In the genomic region with DNA sequence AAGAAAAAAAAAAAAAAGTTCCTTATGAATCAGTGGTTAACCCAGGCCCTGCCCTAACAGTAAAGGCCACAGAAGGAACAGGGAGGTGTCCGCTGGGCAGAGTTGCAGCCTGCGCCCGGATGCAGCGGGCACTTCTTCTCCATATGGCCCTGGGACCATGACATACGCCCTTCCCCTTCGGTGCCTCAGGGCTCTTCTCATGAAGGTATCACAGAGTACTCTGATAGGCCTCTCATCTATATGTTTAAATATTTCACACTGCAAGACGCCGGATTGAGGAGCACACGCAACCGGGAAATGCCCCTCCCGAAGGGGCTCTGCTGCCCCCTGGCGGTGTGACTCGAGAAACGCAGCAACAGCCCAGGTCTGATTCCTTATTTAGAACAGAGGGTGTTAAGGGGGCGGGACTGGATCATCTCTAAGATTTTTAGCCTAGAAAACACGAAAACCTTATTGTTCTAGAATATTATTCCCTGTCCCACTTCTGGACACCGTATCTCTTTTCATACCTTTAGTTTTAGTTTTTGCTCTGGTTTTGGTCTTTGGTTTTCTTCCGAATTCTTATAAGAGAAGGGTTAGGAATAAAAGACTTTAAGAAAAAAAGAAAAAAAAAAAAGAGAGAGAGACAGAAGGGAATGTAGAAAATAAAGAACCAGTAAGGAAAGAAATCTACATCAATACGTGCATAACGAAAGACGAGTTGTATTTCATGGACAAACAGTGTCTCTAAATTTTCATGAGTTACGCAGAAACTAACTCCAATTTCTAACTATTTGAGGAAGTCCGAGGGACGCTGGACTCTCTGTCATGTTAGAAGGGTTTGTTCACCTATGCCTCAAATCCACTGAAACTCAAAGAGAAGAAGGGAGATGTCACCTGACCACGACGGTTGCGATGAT, we compare ENCODE assay signal across 8 cellular contexts. TPM values are rescaled to one million over a fixed set of nuclear protein-coding genes. Genes with fewer than 3 reads are reported as not detected.
DNase-seq lines count a peak whose midpoint lies in the region; ATAC-seq, FAIRE-seq and TF ChIP-seq lines count a peak whose summit lies in the region.

No MANE protein-coding gene starts in this region.

- intact Hi-C loops in activated CD4-positive, alpha-beta T cell treated with anti-CD3 and anti-CD28 coated beads for 36 hours (cut with DNase I, micrococcal nuclease): loop anchor here in 1 of 2 experiments (1.0 to 5.0 kb wide), 3 partner anchors 12 to 427 kb away; a partner anchor contains a TSS

- no peaks in the 10 kb centered on the region for H3K27me3 Mint-ChIP-seq in activated CD4-positive, alpha-beta T cell treated with anti-CD3 and anti-CD28 coated beads for 36 hours

- TF ChIP-seq RAD21 in A549 (conservative IDR thresholded peaks at IDR 0.05 in 1 of 2, IDR thresholded peaks at IDR 0.05 in 1 of 2): peak; percentile 88 to 89

- TF ChIP-seq POLR2A in A549 (IDR thresholded peaks at IDR 0.05; ENCODE audit: low read length): no peak

- H3K4me3 Mint-ChIP-seq in activated CD4-positive, alpha-beta T cell treated with anti-CD3 and anti-CD28 coated beads for 36 hours: peak overlapping the region; percentile 52

- DNase-seq in A549 (ENCODE audit: low read depth in 1 of 2, low spot score in 1 of 2): peak; percentile 79 to 95
- DNase-seq in GM18507 (ENCODE audit: extremely low spot score, insufficient read length, low read depth): peak; percentile 83
- DNase-seq in NCI-H460 (ENCODE audit: extremely low read depth, low read depth): peak; percentile 73
- DNase-seq in activated CD4-positive, alpha-beta T cell treated with anti-CD3 and anti-CD28 coated beads for 36 hours: peak; percentile 94
- peak; percentile 44 to 79 for DNase-seq in cerebellar nuclear complex (lab: John Stamatoyannopoulos, UW)
- peak; percentile 78 for DNase-seq in left lobe of liver (ENCODE audit: low spot score)
- DNase-seq in stimulated activated CD4-positive, alpha-beta T cell treated with anti-CD3 and anti-CD28 coated beads, Interleukin-2, amount 100 ng/mL, for 48 hours: peak; percentile 92 to 94

- H3K4me1 ChIP-seq in A549: peaks cover 3% of the 10 kb centered on the region; the same call in 1 of the 3 replicates

- peaks cover 39% of the 10 kb centered on the region for H3K4me1 Mint-ChIP-seq in activated CD4-positive, alpha-beta T cell treated with anti-CD3 and anti-CD28 coated beads for 36 hours

- peaks cover 18% of the 10 kb centered on the region for H3K36me3 Mint-ChIP-seq in activated CD4-positive, alpha-beta T cell treated with anti-CD3 and anti-CD28 coated beads for 36 hours (ENCODE audit: low read depth)

- no peak overlapping the region for H3K4me3 ChIP-seq in A549

- no peak for FAIRE-seq in A549 (lab: Jason Lieb, UNC)
- peak; percentile 88 for FAIRE-seq in GM18507 (lab: Jason Lieb, UNC)

- peak overlapping the region; percentile 80 for H3K27ac Mint-ChIP-seq in activated CD4-positive, alpha-beta T cell treated with anti-CD3 and anti-CD28 coated beads for 36 hours

- ATAC-seq in A549: peak; percentile 90 to 93
- ATAC-seq in HG03139 (IDR thresholded peaks at IDR 0.05; ENCODE audit: unreplicated experiment): peak; percentile 66
- peak; percentile 85 for ATAC-seq in activated CD4-positive, alpha-beta T cell treated with anti-CD3 and anti-CD28 coated beads for 36 hours
- peak; percentile 96 for ATAC-seq in left lobe of liver

- POLR2A ChIA-PET in A549 (lab: Yijun Ruan, JAX): no interaction called here
- POLR2A ChIA-PET in activated CD4-positive, alpha-beta T cell treated with anti-CD3 and anti-CD28 coated beads for 36 hours (lab: Charles Lee): interaction anchor here (0.6 kb wide), 2 partner anchors 10 to 1038 kb away, joined by 4 read pairs; no protein-coding TSS in a partner anchor

- WGBS in A549 (ENCODE audit: missing lambda C conversion rate): 43% methylated on average over 27 of the region's 27 CpGs

- H3K4me2 ChIP-seq in A549: peak overlapping the region; percentile 46

- H3K27ac ChIP-seq in A549: peak overlapping the region in 1 of 2 experiments; percentile 62; a peak in 3 of 6 replicates

- peak; percentile 95 for TF ChIP-seq CTCF in A549 (IDR thresholded peaks at IDR 0.05)

- no peaks in the 10 kb centered on the region for H3K9me3 Mint-ChIP-seq in activated CD4-positive, alpha-beta T cell treated with anti-CD3 and anti-CD28 coated beads for 36 hours (ENCODE audit: low read depth)

- no peak for TF ChIP-seq EP300 in A549 (IDR thresholded peaks at IDR 0.05)

- H3K9me3 ChIP-seq in A549: no peaks in the 10 kb centered on the region

- CTCF ChIA-PET in A549 (lab: Yijun Ruan, JAX): interaction anchor here (0.7 to 2.0 kb wide), 15 partner anchors 9 to 440 kb away, joined by 3 to 9 read pairs (median 4); no protein-coding TSS in a partner anchor
- CTCF ChIA-PET in activated CD4-positive, alpha-beta T cell treated with anti-CD3 and anti-CD28 coated beads for 36 hours (lab: Charles Lee): interaction anchor here (0.7 to 3.0 kb wide), 5 partner anchors 10 to 140 kb away, joined by 3 to 12 read pairs (median 4); a partner anchor contains a TSS

TF ChIP-seq in A549, 52 proteins besides CTCF, POLR2A, EP300 and RAD21:
- TF ChIP-seq ZNF302 (CRISPR knock-in tag; IDR thresholded peaks at IDR 0.05): no peak
- TF ChIP-seq HOXB5 (CRISPR knock-in tag; IDR thresholded peaks at IDR 0.05): no peak
- no peak for TF ChIP-seq EHMT2 (IDR thresholded peaks at IDR 0.05; ENCODE audit: low read depth)
- TF ChIP-seq FOXS1 (CRISPR knock-in tag; IDR thresholded peaks at IDR 0.05): no peak
- peak; percentile 88 for TF ChIP-seq SMC3 (IDR thresholded peaks at IDR 0.05)
- no peak for TF ChIP-seq NFE2L2 (conservative IDR thresholded peaks at IDR 0.05; ENCODE audit: low read length)
- TF ChIP-seq, protein P1, sequence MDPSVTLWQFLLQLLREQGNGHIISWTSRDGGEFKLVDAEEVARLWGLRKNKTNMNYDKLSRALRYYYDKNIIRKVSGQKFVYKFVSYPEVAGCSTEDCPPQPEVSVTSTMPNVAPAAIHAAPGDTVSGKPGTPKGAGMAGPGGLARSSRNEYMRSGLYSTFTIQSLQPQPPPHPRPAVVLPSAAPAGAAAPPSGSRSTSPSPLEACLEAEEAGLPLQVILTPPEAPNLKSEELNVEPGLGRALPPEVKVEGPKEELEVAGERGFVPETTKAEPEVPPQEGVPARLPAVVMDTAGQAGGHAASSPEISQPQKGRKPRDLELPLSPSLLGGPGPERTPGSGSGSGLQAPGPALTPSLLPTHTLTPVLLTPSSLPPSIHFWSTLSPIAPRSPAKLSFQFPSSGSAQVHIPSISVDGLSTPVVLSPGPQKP (IDR thresholded peaks at IDR 0.05; ENCODE audit: low read depth, low read length): no peak
TF ChIP-seq in A549: peak in this region for 1.

RNA-seq across cellular contexts. Expression of a gene that starts 12.0 kb away (rescaled TPM):
- polyA plus RNA-seq in A549 (2011; rRNA removed): 19.3 and 19.7 TPM in 2 replicates
- 15.8 and 18.5 TPM in 2 replicates for polyA plus RNA-seq in A549 (2012; cell fraction: cytosol; rRNA removed)
- 69.2 and 108 TPM in 2 replicates for polyA plus RNA-seq in A549 (2012; cell fraction: nucleus; rRNA removed)
- 14.5 to 19.1 TPM (median 15.7 TPM) in 3 replicates for polyA plus RNA-seq in A549 (2017; fragmentation: RNase III; extraction: RNeasy Plus Mini Kit Qiagen cat#74134 plus additional on column Dnase treatment)
- polyA minus RNA-seq in A549 (2011; rRNA and poly(A)+ RNA removed): 32.9 and 46.0 TPM in 2 replicates
- 8.7 and 9.8 TPM in 2 replicates for total RNA-seq in NCI-H460 (2014; rRNA removed; shearing (Covaris generic))
- 24.5 and 27.7 TPM in 2 replicates for polyA plus RNA-seq in NCI-H460 (2014; cell fraction: nucleus; rRNA removed)
- 10 to 100 TPM in 1 of 2 experiments, 1 to 10 TPM in 1; 9.8 to 15.2 TPM for total RNA-seq in activated CD4-positive, alpha-beta T cell treated with anti-CD3 and anti-CD28 coated beads for 36 hours
- total RNA-seq in left lobe of liver: 17.9 TPM

RNA-seq across cellular contexts. Expression of a gene that starts 48.2 kb away (rescaled TPM):
- 172 and 192 TPM in 2 replicates for polyA plus RNA-seq in A549 (2011; rRNA removed)
- polyA plus RNA-seq in A549 (2012; cell fraction: cytosol; rRNA removed): 74.8 and 91.9 TPM in 2 replicates
- polyA plus RNA-seq in A549 (2012; cell fraction: nucleus; rRNA removed): 37.1 and 58.4 TPM in 2 replicates
- 135 to 142 TPM (median 136 TPM) in 3 replicates for polyA plus RNA-seq in A549 (2017; fragmentation: RNase III; extraction: RNeasy Plus Mini Kit Qiagen cat#74134 plus additional on column Dnase treatment)
- polyA minus RNA-seq in A549 (2011; rRNA and poly(A)+ RNA removed): 102 and 122 TPM in 2 replicates
- total RNA-seq in NCI-H460 (2014; rRNA removed; shearing (Covaris generic)): 122 and 128 TPM in 2 replicates
- polyA plus RNA-seq in NCI-H460 (2014; cell fraction: nucleus; rRNA removed): 84.8 and 124 TPM in 2 replicates
- total RNA-seq in activated CD4-positive, alpha-beta T cell treated with anti-CD3 and anti-CD28 coated beads for 36 hours: 10 to 100 TPM; 67.2 to 78.7 TPM
- total RNA-seq in left lobe of liver: 146 TPM
